Comparison of ENCODE assay signal across 21 cellular contexts in the genomic region with DNA sequence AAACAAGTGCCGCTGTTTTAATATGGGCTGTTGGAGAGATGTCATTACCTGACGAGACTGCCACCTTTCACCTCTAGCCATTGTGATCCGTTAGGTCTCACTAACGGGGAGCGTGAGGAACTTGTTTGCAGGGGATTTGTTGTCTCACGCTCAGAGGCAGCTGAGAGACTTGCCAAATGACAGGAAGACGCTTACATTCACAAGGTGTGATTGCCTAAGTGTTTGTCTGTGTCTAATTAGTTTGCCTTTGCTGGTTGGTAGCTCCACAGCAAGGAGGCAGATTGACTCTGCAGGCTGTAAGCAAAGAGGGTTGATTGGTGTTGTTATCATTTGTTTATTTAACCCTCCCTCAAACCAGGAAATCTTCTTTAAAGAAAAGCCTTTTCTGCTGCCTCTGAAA.
DNase-seq lines count a peak whose midpoint lies in the region; FAIRE-seq and TF ChIP-seq lines count a peak whose summit lies in the region.
"Had no signal": no experiment of that assay in that cellular context is flagged by ENCODE, and none has a peak within 500 bp of the region (broad histone marks: within the 10 kb centered on the region; RNA-seq: fewer than 3 reads in every experiment).

No MANE protein-coding gene starts in this region.

- no peak overlapping the region for H3K27ac ChIP-seq in kidney (ENCODE audit: low read depth in 2 of 2, low read length in 2 of 2)
- H3K27ac ChIP-seq: A549, colonic mucosa, GM23248, sigmoid colon, upper lobe of left lung had no signal

- no peak for TF ChIP-seq CTCF in epithelial cell of esophagus (IDR thresholded peaks at IDR 0.05; ENCODE audit: insufficient read depth, low read depth, low read length, missing control alignments)
- no peak for TF ChIP-seq CTCF in kidney (IDR thresholded peaks at IDR 0.05; ENCODE audit: borderline replicate concordance, extremely low read depth, insufficient read depth)

- H3K36me3 ChIP-seq in kidney (ENCODE audit: control insufficient read depth in 1 of 2, insufficient read depth in 2 of 2, low read length in 2 of 2) = no peaks in the 10 kb centered on the region
- H3K36me3 ChIP-seq: BE2C, colonic mucosa, sigmoid colon, upper lobe of left lung had no signal

- H3K36me3 Mint-ChIP-seq in activated CD4-positive, alpha-beta T cell treated with anti-CD3 and anti-CD28 coated beads, Interleukin-2, amount 10 ng/mL, durations not matched to agents 24 days and 14 days (ENCODE audit: low read depth) = no peaks in the 10 kb centered on the region
- H3K36me3 Mint-ChIP-seq in activated T-helper 1 cell treated with anti-CD3 and anti-CD28 coated beads, Interleukin-12 subunit alpha, Interleukin-12 subunit beta, Interleukin-2, Interleukin-4 antibody, amounts not matched to agents 30 ng/mL and 10 ng/mL and 1 ng/mL, durations not matched to agents 14 hours and 24 hours and 36 hours (ENCODE audit: low read depth) = no peaks in the 10 kb centered on the region
- H3K36me3 Mint-ChIP-seq: activated CD4-positive, alpha-beta memory T cell treated with anti-CD3 and anti-CD28 coated beads for 36 hours; natural killer cell treated with Interleukin-12 subunit alpha and Interleukin-12 subunit beta and Interleukin-15 and Interleukin-18, amount 100 ng/mL, for 72 hours had no signal

- peaks cover 0 to 7% of the 10 kb centered on the region in 2 donors for H3K4me1 ChIP-seq in kidney (ENCODE audit: control insufficient read depth in 1 of 2, insufficient read depth in 1 of 2, low read depth in 1 of 2, low read length in 2 of 2)
- H3K4me1 ChIP-seq: A549, BE2C, Caco-2, colonic mucosa, sigmoid colon, upper lobe of left lung had no signal

- H3K9ac ChIP-seq in kidney (ENCODE audit: low read length in 2 of 2) = no peak overlapping the region
- H3K9ac ChIP-seq: GM23248 had no signal

- H3K9me3 ChIP-seq in kidney (ENCODE audit: control insufficient read depth in 1 of 2, low read length in 2 of 2) = no peaks in the 10 kb centered on the region
- H3K9me3 ChIP-seq: A549, BE2C, Caco-2, colonic mucosa, sigmoid colon, upper lobe of left lung had no signal

- FAIRE-seq in urothelium cell line (lab: Jason Lieb, UNC) (no peak), kidney (lab: Jason Lieb, UNC) (no peak)
- FAIRE-seq: A549 had no signal

- no peak overlapping the region for H3K27ac Mint-ChIP-seq in activated CD4-positive, alpha-beta T cell treated with anti-CD3 and anti-CD28 coated beads, Interleukin-2, amount 10 ng/mL, durations not matched to agents 24 days and 14 days
- H3K27ac Mint-ChIP-seq in activated T-helper 1 cell treated with anti-CD3 and anti-CD28 coated beads, Interleukin-12 subunit alpha, Interleukin-12 subunit beta, Interleukin-2, Interleukin-4 antibody, amounts not matched to agents 30 ng/mL and 10 ng/mL and 1 ng/mL, durations not matched to agents 14 hours and 24 hours and 36 hours = no peak overlapping the region
- H3K27ac Mint-ChIP-seq: activated B cell treated with CpG ODN at 0.5 μM for 24 hours; activated CD4-positive, alpha-beta memory T cell treated with anti-CD3 and anti-CD28 coated beads for 36 hours; activated naive CD8-positive, alpha-beta T cell treated with anti-CD3 and anti-CD28 coated beads, Interleukin-2, amount 50 U/mL, for 24 hours; natural killer cell treated with Interleukin-12 subunit alpha and Interleukin-12 subunit beta and Interleukin-15 and Interleukin-18, amount 100 ng/mL, for 72 hours had no signal

- no peak overlapping the region for H3K4me3 Mint-ChIP-seq in activated CD4-positive, alpha-beta T cell treated with anti-CD3 and anti-CD28 coated beads, Interleukin-2, amount 10 ng/mL, durations not matched to agents 24 days and 14 days
- no peak overlapping the region for H3K4me3 Mint-ChIP-seq in activated T-helper 1 cell treated with anti-CD3 and anti-CD28 coated beads, Interleukin-12 subunit alpha, Interleukin-12 subunit beta, Interleukin-2, Interleukin-4 antibody, amounts not matched to agents 30 ng/mL and 10 ng/mL and 1 ng/mL, durations not matched to agents 14 hours and 24 hours and 36 hours
- H3K4me3 Mint-ChIP-seq: activated B cell treated with CpG ODN at 0.5 μM for 24 hours; activated CD4-positive, alpha-beta memory T cell treated with anti-CD3 and anti-CD28 coated beads for 36 hours; activated naive CD8-positive, alpha-beta T cell treated with anti-CD3 and anti-CD28 coated beads, Interleukin-2, amount 50 U/mL, for 24 hours; natural killer cell treated with Interleukin-12 subunit alpha and Interleukin-12 subunit beta and Interleukin-15 and Interleukin-18, amount 100 ng/mL, for 72 hours had no signal

- intact Hi-C loops in activated CD4-positive, alpha-beta T cell treated with anti-CD3 and anti-CD28 coated beads, Interleukin-2, amount 10 ng/mL, durations not matched to agents 24 days and 14 days (cut with micrococcal nuclease) = no loop called here
- intact Hi-C loops in kidney (cut with DNase I) = no loop called here
- intact Hi-C loops in activated T-helper 1 cell treated with anti-CD3 and anti-CD28 coated beads, Interleukin-12 subunit alpha, Interleukin-12 subunit beta, Interleukin-2, Interleukin-4 antibody, amounts not matched to agents 30 ng/mL and 10 ng/mL and 1 ng/mL, durations not matched to agents 14 hours and 24 hours and 36 hours (cut with micrococcal nuclease) = no loop called here

- peaks cover 3% of the 10 kb centered on the region for H3K27me3 Mint-ChIP-seq in activated CD4-positive, alpha-beta T cell treated with anti-CD3 and anti-CD28 coated beads, Interleukin-2, amount 10 ng/mL, durations not matched to agents 24 days and 14 days
- H3K27me3 Mint-ChIP-seq in activated T-helper 1 cell treated with anti-CD3 and anti-CD28 coated beads, Interleukin-12 subunit alpha, Interleukin-12 subunit beta, Interleukin-2, Interleukin-4 antibody, amounts not matched to agents 30 ng/mL and 10 ng/mL and 1 ng/mL, durations not matched to agents 14 hours and 24 hours and 36 hours (ENCODE audit: insufficient read depth) = no peaks in the 10 kb centered on the region

- H3K4me1 Mint-ChIP-seq in activated CD4-positive, alpha-beta T cell treated with anti-CD3 and anti-CD28 coated beads, Interleukin-2, amount 10 ng/mL, durations not matched to agents 24 days and 14 days = no peaks in the 10 kb centered on the region
- H3K4me1 Mint-ChIP-seq in activated T-helper 1 cell treated with anti-CD3 and anti-CD28 coated beads, Interleukin-12 subunit alpha, Interleukin-12 subunit beta, Interleukin-2, Interleukin-4 antibody, amounts not matched to agents 30 ng/mL and 10 ng/mL and 1 ng/mL, durations not matched to agents 14 hours and 24 hours and 36 hours (ENCODE audit: low read depth) = no peaks in the 10 kb centered on the region
- H3K4me1 Mint-ChIP-seq: activated B cell treated with CpG ODN at 0.5 μM for 24 hours; activated naive CD8-positive, alpha-beta T cell treated with anti-CD3 and anti-CD28 coated beads, Interleukin-2, amount 50 U/mL, for 24 hours had no signal

- peak; percentile 24 for DNase-seq in activated CD4-positive, alpha-beta T cell treated with anti-CD3 and anti-CD28 coated beads, Interleukin-2, amount 10 ng/mL, durations not matched to agents 24 days and 14 days
- DNase-seq in activated CD4-positive, alpha-beta T cell treated with anti-CD3 and anti-CD28 coated beads for 48 hours = no peak
- DNase-seq in NCI-H345 (lab: John Stamatoyannopoulos, UW) (peak; percentile 39), epithelial cell of esophagus (ENCODE audit: low read depth) (peak; percentile 48), urothelium cell line (ENCODE audit: low spot score) (no peak), middle frontal gyrus (ENCODE audit: extremely low spot score, low spot score) (no peak), kidney (no peak)
- no peak for DNase-seq in activated T-helper 1 cell treated with anti-CD3 and anti-CD28 coated beads, Interleukin-12 subunit alpha, Interleukin-12 subunit beta, Interleukin-2, Interleukin-4 antibody, amounts not matched to agents 30 ng/mL and 10 ng/mL and 1 ng/mL, durations not matched to agents 14 hours and 24 hours and 36 hours (ENCODE audit: low spot score)
- DNase-seq: activated B cell treated with CpG ODN at 0.5 μM for 24 hours; activated CD4-positive, alpha-beta memory T cell treated with anti-CD3 and anti-CD28 coated beads for 36 hours; activated gamma-delta T cell; activated naive CD8-positive, alpha-beta T cell treated with anti-CD3 and anti-CD28 coated beads, Interleukin-2, amount 50 U/mL, for 24 hours; BE2C; Caco-2; colonic mucosa; GM23248; Karpas-422; sigmoid colon; upper lobe of left lung had no signal

- H3K4me3 ChIP-seq in epithelial cell of esophagus (ENCODE audit: low read length) = no peak overlapping the region
- H3K4me3 ChIP-seq in kidney (ENCODE audit: low read length in 2 of 2) = no peak overlapping the region
- H3K4me3 ChIP-seq: A549, colonic mucosa, GM23248, sigmoid colon, upper lobe of left lung had no signal

- no peaks in the 10 kb centered on the region for H3K9me3 Mint-ChIP-seq in activated CD4-positive, alpha-beta T cell treated with anti-CD3 and anti-CD28 coated beads, Interleukin-2, amount 10 ng/mL, durations not matched to agents 24 days and 14 days
- H3K9me3 Mint-ChIP-seq in activated T-helper 1 cell treated with anti-CD3 and anti-CD28 coated beads, Interleukin-12 subunit alpha, Interleukin-12 subunit beta, Interleukin-2, Interleukin-4 antibody, amounts not matched to agents 30 ng/mL and 10 ng/mL and 1 ng/mL, durations not matched to agents 14 hours and 24 hours and 36 hours = no peaks in the 10 kb centered on the region
- H3K9me3 Mint-ChIP-seq: activated B cell treated with CpG ODN at 0.5 μM for 24 hours; activated CD4-positive, alpha-beta memory T cell treated with anti-CD3 and anti-CD28 coated beads for 36 hours; activated naive CD8-positive, alpha-beta T cell treated with anti-CD3 and anti-CD28 coated beads, Interleukin-2, amount 50 U/mL, for 24 hours; natural killer cell treated with Interleukin-12 subunit alpha and Interleukin-12 subunit beta and Interleukin-15 and Interleukin-18, amount 100 ng/mL, for 72 hours had no signal

Comparison
In these comparisons a context has a peak if more than half of its experiments do, and no peak if none do; other contexts are left out.
1. DNase-seq: peak in activated CD4-positive, alpha-beta T cell treated with anti-CD3 and anti-CD28 coated beads, Interleukin-2, amount 10 ng/mL, durations not matched to agents 24 days and 14 days (single experiment), NCI-H345 (single experiment) and epithelial cell of esophagus (single experiment); none in activated CD4-positive, alpha-beta T cell treated with anti-CD3 and anti-CD28 coated beads for 48 hours (single experiment), urothelium cell line (single experiment), middle frontal gyrus (single experiment), kidney (single experiment) and activated T-helper 1 cell treated with anti-CD3 and anti-CD28 coated beads, Interleukin-12 subunit alpha, Interleukin-12 subunit beta, Interleukin-2, Interleukin-4 antibody, amounts not matched to agents 30 ng/mL and 10 ng/mL and 1 ng/mL, durations not matched to agents 14 hours and 24 hours and 36 hours (single experiment).